ENCODE assay signal across 8 cellular contexts in genomic region chr2:28751956-28752607, GRCh38. TPM values are rescaled to one million over a fixed set of nuclear protein-coding genes. Genes with fewer than 3 reads are reported as not detected.
DNase-seq lines count a peak whose midpoint lies in the region; ATAC-seq and TF ChIP-seq lines count a peak whose summit lies in the region.

No MANE protein-coding gene starts in this region.

- POLR2A ChIA-PET in MCF 10A (lab: Yijun Ruan, JAX), result interaction anchor here (0.6 to 9.6 kb wide), 33 partner anchors 10 to 1044 kb away, joined by 3 to 148 read pairs (median 4); partner anchors contain the start of gene WDR43

- H3K4me3 ChIP-seq in kidney epithelial cell (ENCODE audit: low read depth, low read length), result peak overlapping the region; percentile 89

- peak; percentile 30 for ATAC-seq in GM18868 (IDR thresholded peaks at IDR 0.05; ENCODE audit: unreplicated experiment)
- peak; percentile 10 for ATAC-seq in HG03060 (IDR thresholded peaks at IDR 0.05; ENCODE audit: low read depth, unreplicated experiment)

- no peaks in the 10 kb centered on the region for H3K36me3 ChIP-seq in kidney epithelial cell (ENCODE audit: control insufficient read depth, insufficient read depth, low read length)

- H3K27me3 Mint-ChIP-seq in CD14-positive monocyte (ENCODE audit: low read depth in 3 of 3) (peaks cover 0 to 2% (median 0%) of the 10 kb centered on the region in 3 donors), MCF 10A (ENCODE audit: insufficient read depth, unreplicated experiment) (no peaks in the 10 kb centered on the region)

- H3K36me3 Mint-ChIP-seq in CD14-positive monocyte (peaks cover 16 to 22% of the 10 kb centered on the region in 2 donors), MCF 10A (ENCODE audit: insufficient read depth, unreplicated experiment) (peaks cover 15% of the 10 kb centered on the region)

- CTCF ChIA-PET in MCF 10A (lab: Yijun Ruan, JAX), result interaction anchor here (0.9 to 8.7 kb wide), 8 partner anchors 36 to 185 kb away, joined by 3 to 99 read pairs (median 4); no protein-coding TSS in a partner anchor

- no TSS peak for BruUV-seq in MCF 10A (replicated peaks; lab: Mats Ljungman, UMichigan)

- DNase-seq in CD14-positive monocyte (ENCODE audit: low spot score) (no peak), SK-MEL-5 (ENCODE audit: low read depth, low spot score) (peak; percentile 19), MCF 10A (ENCODE audit: unreplicated experiment) (peak; percentile 17), kidney epithelial cell (ENCODE audit: low read depth) (no peak), ureter (ENCODE audit: low spot score) (no peak)
- peak; percentile 13 to 15 for DNase-seq in stimulated activated CD4-positive, alpha-beta T cell treated with anti-CD3 and anti-CD28 coated beads, Interleukin-4, amount 100 ng/mL, for 48 hours (ENCODE audit: low read depth in 2 of 2)

- intact Hi-C loops in CD14-positive monocyte (cut with micrococcal nuclease) (loop anchor here (2.0 to 10.0 kb wide), 5 partner anchors 35 to 185 kb away; no protein-coding TSS in a partner anchor), MCF 10A (cut with micrococcal nuclease) (loop anchor here (5.0 to 10.0 kb wide), 5 partner anchors 90 to 1047 kb away; no protein-coding TSS in a partner anchor)

- in situ Hi-C loops in SK-MEL-5 (cut with HindIII; ENCODE audit: low pct_unique_long_range_greater_than_20kb, low sequenced_read_pairs), result no loop called here

- H3K27me3 ChIP-seq in kidney epithelial cell (ENCODE audit: control insufficient read depth, insufficient read depth, low read length), result no peaks in the 10 kb centered on the region

- no peak for TF ChIP-seq CTCF in CD14-positive monocyte (IDR thresholded peaks at IDR 0.05)
- TF ChIP-seq CTCF in MCF 10A (IDR thresholded peaks at IDR 0.05; ENCODE audit: unreplicated experiment), result no peak
- TF ChIP-seq CTCF in kidney epithelial cell (IDR thresholded peaks at IDR 0.05; ENCODE audit: insufficient read depth, low read length, poor library complexity, severe bottlenecking), result no peak

- peak overlapping the region; percentile 96 to 99 (median 98) for H3K27ac Mint-ChIP-seq in CD14-positive monocyte
- peak overlapping the region; percentile 98 for H3K27ac Mint-ChIP-seq in MCF 10A (ENCODE audit: low read depth, unreplicated experiment)

- H3K4me3 Mint-ChIP-seq in CD14-positive monocyte (peak overlapping the region; percentile 91 to 99), MCF 10A (ENCODE audit: unreplicated experiment) (peak overlapping the region; percentile 95)

- H3K4me1 Mint-ChIP-seq in CD14-positive monocyte, result peaks cover 43% of the 10 kb centered on the region
- peaks cover 26% of the 10 kb centered on the region for H3K4me1 Mint-ChIP-seq in MCF 10A (ENCODE audit: insufficient read depth, unreplicated experiment)

- no peaks in the 10 kb centered on the region for H3K9me3 Mint-ChIP-seq in CD14-positive monocyte
- no peaks in the 10 kb centered on the region for H3K9me3 Mint-ChIP-seq in MCF 10A (ENCODE audit: unreplicated experiment)

RNA-seq across cellular contexts. Expression of gene PPP1CB, which starts 0.5 kb away (rescaled TPM):
- 100 to 1,000 TPM in 1 of 2 donors, 10 to 100 TPM in 1; 69.4 to 142 TPM for polyA plus RNA-seq in CD14-positive monocyte
- total RNA-seq in SK-MEL-5 (2014; rRNA removed; shearing (Covaris generic)), result 224 and 226 TPM in 2 replicates
- 79.8 and 109 TPM in 2 replicates for polyA plus RNA-seq in SK-MEL-5 (2015; cell fraction: cytosol; rRNA removed)
- polyA plus RNA-seq in SK-MEL-5 (2015; cell fraction: nucleus; rRNA removed), result 47.0 and 73.9 TPM in 2 replicates
- total RNA-seq in MCF 10A (2022), result 244 and 269 TPM in 2 replicates
- total RNA-seq in kidney epithelial cell, result 181 and 203 TPM in 2 replicates
- total RNA-seq in ureter, result 373 TPM

RNA-seq across cellular contexts. Expression of gene SPDYA, which starts 58.6 kb away (rescaled TPM):
- polyA plus RNA-seq in CD14-positive monocyte, result not detected
- 0.88 and 1.2 TPM in 2 replicates for total RNA-seq in SK-MEL-5 (2014; rRNA removed; shearing (Covaris generic))
- 0.37 TPM in 1 of 2 replicates, not detected in the other for polyA plus RNA-seq in SK-MEL-5 (2015; cell fraction: cytosol; rRNA removed)
- polyA plus RNA-seq in SK-MEL-5 (2015; cell fraction: nucleus; rRNA removed), result 0.16 and 0.73 TPM in 2 replicates
- 2.6 and 2.8 TPM in 2 replicates for total RNA-seq in MCF 10A (2022)
- 0.34 TPM in 1 of 2 replicates, not detected in the other for total RNA-seq in kidney epithelial cell
- 2.5 TPM for total RNA-seq in ureter

Comparison
In these comparisons a context has a peak if more than half of its experiments do, and no peak if none do; other contexts are left out.
1. DNase-seq: peak in SK-MEL-5 (single experiment), MCF 10A (single experiment) and stimulated activated CD4-positive, alpha-beta T cell treated with anti-CD3 and anti-CD28 coated beads, Interleukin-4, amount 100 ng/mL, for 48 hours (2 of 2); none in CD14-positive monocyte (single experiment), kidney epithelial cell (single experiment) and ureter (single experiment).